Comparison of ENCODE assay signal across 26 cellular contexts in genomic region chr19:5323475-5323811, GRCh38. TPM values are rescaled to one million over a fixed set of nuclear protein-coding genes. Genes with fewer than 3 reads are reported as not detected.
"Had no signal": no experiment of that assay in that cellular context is flagged by ENCODE, and none has a peak within 500 bp of the region (broad histone marks: within the 10 kb centered on the region; RNA-seq: fewer than 3 reads in every experiment).

No MANE protein-coding gene starts in this region.

- DNase-seq: activated CD4-positive, alpha-beta memory T cell treated with anti-CD3 and anti-CD28 coated beads, Interleukin-2, amount 10 ng/mL, durations not matched to agents 7 days and 5 days; activated CD4-positive, alpha-beta T cell treated with anti-CD3 and anti-CD28 coated beads for 36 hours; activated CD4-positive, alpha-beta T cell treated with anti-CD3 and anti-CD28 coated beads, Interleukin-2, amount 50 U/mL, for 1 hour; activated CD8-positive, alpha-beta memory T cell treated with anti-CD3 and anti-CD28 coated beads, Interleukin-2, amount 50 U/mL, for 4 hours; activated gamma-delta T cell treated with Interleukin-2 at 50 U/mL for 16 hours; activated naive CD4-positive, alpha-beta T cell treated with anti-CD3 and anti-CD28 coated beads, Interleukin-2, amount 50 U/mL, for 16 hours; activated T-cell treated with anti-CD3 and anti-CD28 coated beads, Interleukin-2, amount 50 U/mL, for 72 hours; body of pancreas; cerebellar nuclear complex; MM.1S; NCI-H1105; NCI-H1436; NCI-H187; NCI-H2081; NCI-H510A treated with DMSO at 0.1 percent for 48 hours; NCI-H69; Peyer's patch; Right ventricle myocardium superior; SJCRH30; SK-N-SH; T-helper 1 cell had no signal

- H3K27ac Mint-ChIP-seq: activated CD4-positive, alpha-beta memory T cell treated with anti-CD3 and anti-CD28 coated beads, Interleukin-2, amount 10 ng/mL, durations not matched to agents 7 days and 5 days; activated CD4-positive, alpha-beta T cell treated with anti-CD3 and anti-CD28 coated beads for 36 hours; activated T-cell treated with anti-CD3 and anti-CD28 coated beads, Interleukin-2, amount 50 U/mL, for 72 hours; activated T-helper 2 cell treated with anti-CD3 and anti-CD28 coated beads, Interferon-gamma antibody, Interleukin-2, Interleukin-4, amounts not matched to agents 10 μg/mL and 5 μg/mL and 100 μg/mL, durations not matched to agents 14 hours and 24 hours and 36 hours had no signal

- H3K4me1 Mint-ChIP-seq: activated CD4-positive, alpha-beta memory T cell treated with anti-CD3 and anti-CD28 coated beads, Interleukin-2, amount 10 ng/mL, durations not matched to agents 7 days and 5 days; activated CD4-positive, alpha-beta T cell treated with anti-CD3 and anti-CD28 coated beads for 36 hours had no signal

- H3K4me1 ChIP-seq: ascending aorta, body of pancreas, Peyer's patch, SJCRH30 had no signal

- H3K4me3 ChIP-seq: ascending aorta, body of pancreas, cardiac muscle cell, Peyer's patch, SJCRH30 had no signal

- H3K36me3 ChIP-seq: ascending aorta, cardiac muscle cell, Peyer's patch, SJCRH30 had no signal

- H3K9me3 Mint-ChIP-seq: activated CD4-positive, alpha-beta memory T cell treated with anti-CD3 and anti-CD28 coated beads, Interleukin-2, amount 10 ng/mL, durations not matched to agents 7 days and 5 days; activated T-helper 2 cell treated with anti-CD3 and anti-CD28 coated beads, Interferon-gamma antibody, Interleukin-2, Interleukin-4, amounts not matched to agents 10 μg/mL and 5 μg/mL and 100 μg/mL, durations not matched to agents 14 hours and 24 hours and 36 hours had no signal

- H3K4me2 ChIP-seq: SK-N-SH had no signal

- H3K9me3 ChIP-seq: SJCRH30, SK-N-SH had no signal

- H3K27ac ChIP-seq: ascending aorta, body of pancreas, cardiac muscle cell, Peyer's patch, RWPE1, SJCRH30, VCaP had no signal

- ATAC-seq: activated CD4-positive, alpha-beta T cell treated with anti-CD3 and anti-CD28 coated beads for 36 hours; activated T-cell treated with anti-CD3 and anti-CD28 coated beads, Interleukin-2, amount 50 U/mL, for 72 hours; body of pancreas had no signal

- H3K9ac ChIP-seq: SK-N-SH had no signal

- H3K4me3 Mint-ChIP-seq: activated CD4-positive, alpha-beta memory T cell treated with anti-CD3 and anti-CD28 coated beads, Interleukin-2, amount 10 ng/mL, durations not matched to agents 7 days and 5 days; activated CD4-positive, alpha-beta T cell treated with anti-CD3 and anti-CD28 coated beads for 36 hours; activated T-cell treated with anti-CD3 and anti-CD28 coated beads, Interleukin-2, amount 50 U/mL, for 72 hours had no signal

- H3K27me3 ChIP-seq: ascending aorta, cardiac muscle cell, Peyer's patch, SJCRH30 had no signal

RNA-seq across cellular contexts. Expression of gene PTPRS, which starts 17.2 kb away (rescaled TPM):
- total RNA-seq: activated CD4-positive, alpha-beta memory T cell treated with anti-CD3 and anti-CD28 coated beads, Interleukin-2, amount 10 ng/mL, durations not matched to agents 7 days and 5 days had no signal
